ENCODE assay signal across 8 cellular contexts in genomic region chrX:53716328-53717088, GRCh38.
A peak's percentile ranks its signal among the peaks of the same experiment; 100 is the strongest.
DNase-seq lines count a peak whose midpoint lies in the region; ATAC-seq and TF ChIP-seq lines count a peak whose summit lies in the region.

No MANE protein-coding gene starts in this region.

- TF ChIP-seq CTCF in WERI-Rb-1 (IDR thresholded peaks at IDR 0.05; ENCODE audit: low read depth, low read length) = no peak

- H3K27ac ChIP-seq in WERI-Rb-1 = no peak overlapping the region

- no peaks in the 10 kb centered on the region for H3K9me3 ChIP-seq in WERI-Rb-1 (ENCODE audit: severe bottlenecking)

- peaks cover 23% of the 10 kb centered on the region for H3K27me3 ChIP-seq in WERI-Rb-1 (ENCODE audit: insufficient read depth, low read depth, severe bottlenecking)

- ATAC-seq in HG03097 (IDR thresholded peaks at IDR 0.05; ENCODE audit: low FRiP score, unreplicated experiment) (no peak), HG03159 (IDR thresholded peaks at IDR 0.05; ENCODE audit: unreplicated experiment) (no peak)

- DNase-seq in NOMO-1 treated with DMSO at 0.1 percent for 48 hours (lab: John Stamatoyannopoulos, UW; ENCODE audit: unreplicated experiment) = peak; percentile 17
- DNase-seq in activated naive CD4-positive, alpha-beta T cell treated with Interleukin-2 at 50 U/mL for 16 hours = peak; percentile 51
- DNase-seq in stimulated activated CD8-positive, alpha-beta memory T cell treated with anti-CD3 and anti-CD28 coated beads, Interleukin-2, amount 100 ng/mL, for 1 hour (ENCODE audit: low read depth in 2 of 2) = peak; percentile 14
- no peak for DNase-seq in germinal center (ENCODE audit: low spot score)
- no peak for DNase-seq in WERI-Rb-1

- no peak overlapping the region for H3K4me3 ChIP-seq in WERI-Rb-1 (ENCODE audit: low read depth, low read length)

- no peaks in the 10 kb centered on the region for H3K36me3 ChIP-seq in WERI-Rb-1

- TF ChIP-seq POLR2A in GM19099 (IDR thresholded peaks at IDR 0.05; ENCODE audit: extremely low read depth, insufficient read length, low read depth) = peak; percentile 33

Comparison
In these comparisons a context has a peak if more than half of its experiments do, and no peak if none do; other contexts are left out.
1. DNase-seq: peak in NOMO-1 treated with DMSO at 0.1 percent for 48 hours (single experiment), activated naive CD4-positive, alpha-beta T cell treated with Interleukin-2 at 50 U/mL for 16 hours (single experiment) and stimulated activated CD8-positive, alpha-beta memory T cell treated with anti-CD3 and anti-CD28 coated beads, Interleukin-2, amount 100 ng/mL, for 1 hour (2 of 2); none in germinal center (single experiment) and WERI-Rb-1 (single experiment).